Comparison of ENCODE assay signal across 9 cellular contexts in the genomic region with DNA sequence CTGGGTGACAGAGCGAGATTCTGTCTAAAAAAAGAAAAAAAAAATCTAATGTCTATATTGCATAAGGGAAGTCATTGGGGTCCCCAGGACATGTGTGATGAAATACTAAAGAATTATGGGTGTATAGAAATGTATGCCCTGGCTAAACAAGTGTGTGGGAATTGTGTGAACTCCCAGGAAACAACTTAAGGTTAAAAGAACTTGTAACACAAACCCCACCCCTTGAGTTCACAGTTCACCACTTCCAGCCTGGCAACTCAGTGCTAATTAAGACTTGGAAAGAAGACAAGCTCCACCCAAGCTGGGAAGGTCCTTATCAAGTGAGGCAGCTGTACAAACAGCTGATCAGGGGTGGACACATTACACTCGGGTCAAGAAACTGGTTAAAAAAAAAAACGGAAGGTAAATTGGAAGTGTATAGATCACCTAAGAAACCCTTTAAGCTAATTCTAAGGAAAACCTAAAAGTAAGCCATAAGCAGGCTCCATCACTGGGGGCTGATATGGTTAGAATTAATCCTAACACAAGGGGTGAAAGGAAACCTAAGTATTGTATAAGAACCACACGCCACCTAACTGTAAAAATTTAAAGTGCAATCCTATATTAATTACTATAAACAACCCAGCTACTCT. TPM values are rescaled to one million over a fixed set of nuclear protein-coding genes. Genes with fewer than 3 reads are reported as not detected.
DNase-seq lines count a peak whose midpoint lies in the region; ATAC-seq, FAIRE-seq and TF ChIP-seq lines count a peak whose summit lies in the region.
"Had no signal": no experiment of that assay in that cellular context is flagged by ENCODE, and none has a peak within 500 bp of the region (broad histone marks: within the 10 kb centered on the region; RNA-seq: fewer than 3 reads in every experiment).

No MANE protein-coding gene starts in this region.

- no peak overlapping the region for H2AFZ ChIP-seq in PC-3 (ENCODE audit: low read length)

- TF ChIP-seq RAD21 in A549 (conservative IDR thresholded peaks at IDR 0.05 in 1 of 2, IDR thresholded peaks at IDR 0.05 in 1 of 2) = peak; percentile 21 to 30; a peak in 2 of 5 replicates

- 45% methylated on average over 4 of the region's 4 CpGs for WGBS in A549 (ENCODE audit: missing lambda C conversion rate)

- no peak for FAIRE-seq in A549 (lab: Jason Lieb, UNC)

- ATAC-seq in A549 = no peak
- ATAC-seq in PC-3 = 0 out of 2 replicates have a peak, but pooled peaks have one; percentile 9
- ATAC-seq in GM21786 (IDR thresholded peaks at IDR 0.05; ENCODE audit: unreplicated experiment) = no peak
- no peak for ATAC-seq in GM19324 (IDR thresholded peaks at IDR 0.05; ENCODE audit: low FRiP score, unreplicated experiment)

- H3K9ac ChIP-seq in PC-3 (ENCODE audit: low read length) = no peak overlapping the region

- TF ChIP-seq EP300 in A549 (IDR thresholded peaks at IDR 0.05) = no peak

- peaks cover 8% of the 10 kb centered on the region for H3F3A ChIP-seq in PC-3 (ENCODE audit: low read length, unreplicated experiment)

- CTCF ChIA-PET in A549 (lab: Yijun Ruan, JAX) (interaction anchor here (1.3 to 1.6 kb wide), 2 partner anchors 8 to 119 kb away, joined by 6 to 7 read pairs; no protein-coding TSS in a partner anchor), PC-3 (lab: Charles Lee) (no interaction called here)

- no TSS peak for BruUV-seq in PC-3 (replicated peaks; lab: Mats Ljungman, UMichigan)

- TF ChIP-seq POLR2A in A549 (IDR thresholded peaks at IDR 0.05; ENCODE audit: low read length) = no peak

- no peaks in the 10 kb centered on the region for H3K9me3 ChIP-seq in A549
- no peaks in the 10 kb centered on the region for H3K9me3 ChIP-seq in PC-3 (ENCODE audit: low read length)
- H3K9me3 ChIP-seq in MG63 = no peaks in the 10 kb centered on the region
- H3K9me3 ChIP-seq: neutrophil had no signal

- H3K4me3 ChIP-seq in A549 = no peak overlapping the region
- no peak overlapping the region for H3K4me3 ChIP-seq in PC-3 (ENCODE audit: low read length)
- no peak overlapping the region for H3K4me3 ChIP-seq in MG63

- H3K4me1 ChIP-seq in A549 = peaks cover 30% of the 10 kb centered on the region
- peaks cover 45% of the 10 kb centered on the region for H3K4me1 ChIP-seq in PC-3 (ENCODE audit: insufficient read depth, low read length)

- peak; percentile 26 for TF ChIP-seq CTCF in A549 (IDR thresholded peaks at IDR 0.05)
- peak; percentile 22 for TF ChIP-seq CTCF in GM12873 (IDR thresholded peaks at IDR 0.05; ENCODE audit: insufficient read depth, low read depth, low read length, missing control alignments)
- peak; percentile 45; the same call in 1 of the 2 replicates for TF ChIP-seq CTCF in PC-3 (conservative IDR thresholded peaks at IDR 0.05; ENCODE audit: low read depth, low read length)

- H3K4me2 ChIP-seq in A549 (peak overlapping the region; percentile 100), PC-3 (ENCODE audit: low read length) (peak overlapping the region; percentile 59)

- no peaks in the 10 kb centered on the region for H3K79me2 ChIP-seq in PC-3 (ENCODE audit: low read length)

- intact Hi-C loops in PC-3 (cut with micrococcal nuclease) = loop anchor here (2.0 to 10.0 kb wide), 3 partner anchors 25 to 120 kb away; a partner anchor contains a TSS

- H3K36me3 ChIP-seq in PC-3 (ENCODE audit: low read depth, low read length) (no peaks in the 10 kb centered on the region), MG63 (no peaks in the 10 kb centered on the region)

- H3K9me2 ChIP-seq in PC-3 (replicated peaks; ENCODE audit: low read length) = no peaks in the 10 kb centered on the region

- no peaks in the 10 kb centered on the region for H4K20me1 ChIP-seq in PC-3 (ENCODE audit: low read length)

- H3K27ac ChIP-seq in A549 = peak overlapping the region in 1 of 2 experiments; percentile 27; a peak in 1 of 6 replicates
- H3K27ac ChIP-seq in PC-3 (ENCODE audit: low read length) = 0 out of 2 replicates have a peak overlapping the region, but pooled peaks have one; percentile 11

- DNase-seq in A549 (ENCODE audit: low read depth in 1 of 2, low spot score in 1 of 2) (no peak), PC-3 (peak; percentile 18), glomerular visceral epithelial cell (ENCODE audit: extremely low spot score) (peak; percentile 60), GOT3 (lab: John Stamatoyannopoulos, UW) (no peak), MG63 (no peak)

- H3K27me3 ChIP-seq in PC-3 (ENCODE audit: low read length) (no peaks in the 10 kb centered on the region), MG63 (no peaks in the 10 kb centered on the region)
- H3K27me3 ChIP-seq: neutrophil had no signal

- POLR2A ChIA-PET in A549 (lab: Yijun Ruan, JAX) (no interaction called here), PC-3 (lab: Charles Lee; ENCODE audit: unreplicated experiment) (no interaction called here)

TF ChIP-seq in A549, 52 proteins besides CTCF, POLR2A, EP300 and RAD21:
- TF ChIP-seq, protein P1, sequence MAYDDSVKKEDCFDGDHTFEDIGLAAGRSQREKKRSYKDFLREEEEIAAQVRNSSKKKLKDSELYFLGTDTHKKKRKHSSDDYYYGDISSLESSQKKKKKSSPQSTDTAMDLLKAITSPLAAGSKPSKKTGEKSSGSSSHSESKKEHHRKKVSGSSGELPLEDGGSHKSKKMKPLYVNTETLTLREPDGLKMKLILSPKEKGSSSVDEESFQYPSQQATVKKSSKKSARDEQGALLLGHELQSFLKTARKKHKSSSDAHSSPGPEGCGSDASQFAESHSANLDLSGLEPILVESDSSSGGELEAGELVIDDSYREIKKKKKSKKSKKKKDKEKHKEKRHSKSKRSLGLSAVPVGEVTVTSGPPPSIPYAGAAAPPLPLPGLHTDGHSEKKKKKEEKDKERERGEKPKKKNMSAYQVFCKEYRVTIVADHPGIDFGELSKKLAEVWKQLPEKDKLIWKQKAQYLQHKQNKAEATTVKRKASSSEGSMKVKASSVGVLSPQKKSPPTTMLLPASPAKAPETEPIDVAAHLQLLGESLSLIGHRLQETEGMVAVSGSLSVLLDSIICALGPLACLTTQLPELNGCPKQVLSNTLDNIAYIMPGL (CRISPR knock-in tag; IDR thresholded peaks at IDR 0.05; ENCODE audit: borderline replicate concordance) = no peak
- TF ChIP-seq RNF2 (IDR thresholded peaks at IDR 0.05; ENCODE audit: borderline replicate concordance, low read depth) = no peak
- TF ChIP-seq, protein P2, sequence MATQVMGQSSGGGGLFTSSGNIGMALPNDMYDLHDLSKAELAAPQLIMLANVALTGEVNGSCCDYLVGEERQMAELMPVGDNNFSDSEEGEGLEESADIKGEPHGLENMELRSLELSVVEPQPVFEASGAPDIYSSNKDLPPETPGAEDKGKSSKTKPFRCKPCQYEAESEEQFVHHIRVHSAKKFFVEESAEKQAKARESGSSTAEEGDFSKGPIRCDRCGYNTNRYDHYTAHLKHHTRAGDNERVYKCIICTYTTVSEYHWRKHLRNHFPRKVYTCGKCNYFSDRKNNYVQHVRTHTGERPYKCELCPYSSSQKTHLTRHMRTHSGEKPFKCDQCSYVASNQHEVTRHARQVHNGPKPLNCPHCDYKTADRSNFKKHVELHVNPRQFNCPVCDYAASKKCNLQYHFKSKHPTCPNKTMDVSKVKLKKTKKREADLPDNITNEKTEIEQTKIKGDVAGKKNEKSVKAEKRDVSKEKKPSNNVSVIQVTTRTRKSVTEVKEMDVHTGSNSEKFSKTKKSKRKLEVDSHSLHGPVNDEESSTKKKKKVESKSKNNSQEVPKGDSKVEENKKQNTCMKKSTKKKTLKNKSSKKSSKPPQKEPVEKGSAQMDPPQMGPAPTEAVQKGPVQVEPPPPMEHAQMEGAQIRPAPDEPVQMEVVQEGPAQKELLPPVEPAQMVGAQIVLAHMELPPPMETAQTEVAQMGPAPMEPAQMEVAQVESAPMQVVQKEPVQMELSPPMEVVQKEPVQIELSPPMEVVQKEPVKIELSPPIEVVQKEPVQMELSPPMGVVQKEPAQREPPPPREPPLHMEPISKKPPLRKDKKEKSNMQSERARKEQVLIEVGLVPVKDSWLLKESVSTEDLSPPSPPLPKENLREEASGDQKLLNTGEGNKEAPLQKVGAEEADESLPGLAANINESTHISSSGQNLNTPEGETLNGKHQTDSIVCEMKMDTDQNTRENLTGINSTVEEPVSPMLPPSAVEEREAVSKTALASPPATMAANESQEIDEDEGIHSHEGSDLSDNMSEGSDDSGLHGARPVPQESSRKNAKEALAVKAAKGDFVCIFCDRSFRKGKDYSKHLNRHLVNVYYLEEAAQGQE (IDR thresholded peaks at IDR 0.05) = no peak
- no peak for TF ChIP-seq KDM1A (IDR thresholded peaks at IDR 0.05; ENCODE audit: low read depth)
- no peak for TF ChIP-seq CHD2 (IDR thresholded peaks at IDR 0.05; ENCODE audit: low read length, partially characterized antibody)
- TF ChIP-seq, protein P3, sequence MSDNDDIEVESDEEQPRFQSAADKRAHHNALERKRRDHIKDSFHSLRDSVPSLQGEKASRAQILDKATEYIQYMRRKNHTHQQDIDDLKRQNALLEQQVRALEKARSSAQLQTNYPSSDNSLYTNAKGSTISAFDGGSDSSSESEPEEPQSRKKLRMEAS (IDR thresholded peaks at IDR 0.05) = no peak
- TF ChIP-seq, protein P4, sequence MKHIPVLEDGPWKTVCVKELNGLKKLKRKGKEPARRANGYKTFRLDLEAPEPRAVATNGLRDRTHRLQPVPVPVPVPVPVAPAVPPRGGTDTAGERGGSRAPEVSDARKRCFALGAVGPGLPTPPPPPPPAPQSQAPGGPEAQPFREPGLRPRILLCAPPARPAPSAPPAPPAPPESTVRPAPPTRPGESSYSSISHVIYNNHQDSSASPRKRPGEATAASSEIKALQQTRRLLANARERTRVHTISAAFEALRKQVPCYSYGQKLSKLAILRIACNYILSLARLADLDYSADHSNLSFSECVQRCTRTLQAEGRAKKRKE (CRISPR knock-in tag; IDR thresholded peaks at IDR 0.05; ENCODE audit: low read depth) = no peak
- no peak for TF ChIP-seq TFCP2L1 (CRISPR knock-in tag; IDR thresholded peaks at IDR 0.05)
- TF ChIP-seq CHD4 (IDR thresholded peaks at IDR 0.05; ENCODE audit: borderline replicate concordance) = no peak
TF ChIP-seq in A549: peak in this region for 0.

RNA-seq across cellular contexts. Expression of a gene that starts 25.2 kb away (rescaled TPM):
- polyA plus RNA-seq in A549 (2011; rRNA removed) (78.8 and 86.5 TPM in 2 replicates), A549 (2017; fragmentation: RNase III; extraction: RNeasy Plus Mini Kit Qiagen cat#74134 plus additional on column Dnase treatment) (81.8 to 95.0 TPM (median 90.7 TPM) in 3 replicates)
- 93.3 and 97.8 TPM in 2 replicates for polyA plus RNA-seq in A549 (2012; cell fraction: cytosol; rRNA removed)
- 206 and 211 TPM in 2 replicates for polyA plus RNA-seq in A549 (2012; cell fraction: nucleus; rRNA removed)
- polyA minus RNA-seq in A549 (2011; rRNA and poly(A)+ RNA removed) = 49.3 and 51.5 TPM in 2 replicates
- 426 and 435 TPM in 2 replicates for total RNA-seq in PC-3 (2014; rRNA removed)
- 139 and 315 TPM in 2 replicates for total RNA-seq in MG63 (2014; rRNA removed; shearing (Covaris generic); ENCODE audit: low replicate concordance)

Comparison
In these comparisons a context has a peak if more than half of its experiments do, and no peak if none do; other contexts are left out.
1. DNase-seq: peak in PC-3 (single experiment) and glomerular visceral epithelial cell (single experiment); none in A549 (0 of 2), GOT3 (single experiment) and MG63 (single experiment).
2. Peak in every context shown above with its lines, with median percentiles within 50 percentile points of each other: CTCF ChIP-seq.